In genomic region chr9:19378154-19378553, GRCh38 we compare ENCODE assay signal across 8 cellular contexts. TPM values are rescaled to one million over a fixed set of nuclear protein-coding genes. Genes with fewer than 3 reads are reported as not detected.
DNase-seq lines count a peak whose midpoint lies in the region; ATAC-seq and TF ChIP-seq lines count a peak whose summit lies in the region.

No MANE protein-coding gene starts in this region.

- H3K27ac Mint-ChIP-seq in Calu3 (ENCODE audit: unreplicated experiment) = peak overlapping the region; percentile 99

- H3K4me3 ChIP-seq in MG63 (peak overlapping the region; percentile 90), coronary artery (peak overlapping the region; percentile 51), neuron (ENCODE audit: low read length) (peak overlapping the region; percentile 77)

- H3K9me3 Mint-ChIP-seq in Calu3 (ENCODE audit: low read depth, unreplicated experiment) = no peaks in the 10 kb centered on the region

- H2AFZ ChIP-seq in neuron (ENCODE audit: low read depth, low read length) = no peak overlapping the region

- H3K27me3 ChIP-seq in MG63 = no peaks in the 10 kb centered on the region
- H3K27me3 ChIP-seq in neuron (ENCODE audit: insufficient read depth, low read length) = no peaks in the 10 kb centered on the region

- BruUV-seq in Calu3 (replicated peaks; lab: Mats Ljungman, UMichigan) = no TSS peak

- peak overlapping the region; percentile 95 for H3K4me3 Mint-ChIP-seq in Calu3 (ENCODE audit: low read depth, unreplicated experiment)

- H3K27ac ChIP-seq in coronary artery = peak overlapping the region in 1 of 2 donors; percentile 10

- H3K36me3 ChIP-seq in MG63 = peaks cover 68% of the 10 kb centered on the region
- H3K36me3 ChIP-seq in neuron (ENCODE audit: insufficient read depth, low read length) = peaks cover 57% of the 10 kb centered on the region

- H3K27me3 Mint-ChIP-seq in Calu3 (ENCODE audit: unreplicated experiment) = no peaks in the 10 kb centered on the region

- H3K4me1 Mint-ChIP-seq in Calu3 (ENCODE audit: low read depth, unreplicated experiment) = peaks cover 25% of the 10 kb centered on the region

- TF ChIP-seq CTCF in Calu3 (IDR thresholded peaks at IDR 0.05; ENCODE audit: unreplicated experiment) (no peak), coronary artery (IDR thresholded peaks at IDR 0.05) (no peak)

- ATAC-seq in sciatic nerve = no peak

- intact Hi-C loops in Calu3 (cut with micrococcal nuclease; ENCODE audit: unreplicated experiment) (loop anchor here (2.0 kb wide), 1 partner anchor 79 kb away; no protein-coding TSS in a partner anchor), sciatic nerve (cut with DNase I) (no loop called here)

- H3K36me3 Mint-ChIP-seq in Calu3 (ENCODE audit: insufficient read depth, unreplicated experiment) = peaks cover 79% of the 10 kb centered on the region

- H3K9me3 ChIP-seq in MG63 (no peaks in the 10 kb centered on the region), neuron (ENCODE audit: low read length) (no peaks in the 10 kb centered on the region)

- DNase-seq in Calu3 (no peak), MG63 (no peak), coronary artery (ENCODE audit: low spot score) (no peak), NCI-H1048 (lab: John Stamatoyannopoulos, UW) (no peak), sciatic nerve (ENCODE audit: low spot score) (no peak), iPS-NIHi7 (ENCODE audit: extremely low spot score) (no peak), NCI-H1105 (lab: John Stamatoyannopoulos, UW) (no peak)

- peaks cover 25% of the 10 kb centered on the region for H3K4me1 ChIP-seq in neuron (ENCODE audit: insufficient read depth, low read length)

- CTCF ChIA-PET in Calu3 (lab: Charles Lee) = interaction anchor here (0.6 kb wide), 1 partner anchor 585 kb away, joined by 3 read pairs; no protein-coding TSS in a partner anchor

RNA-seq across cellular contexts. Expression of gene RPS6, which starts 1.9 kb away (rescaled TPM):
- total RNA-seq in Calu3 (2022) (964 and 1,043 TPM in 2 replicates), sciatic nerve (1,502 TPM)
- 3,498 and 3,874 TPM in 2 replicates for total RNA-seq in MG63 (2014; rRNA removed; shearing (Covaris generic); ENCODE audit: low replicate concordance)

RNA-seq across cellular contexts. Expression of gene ACER2, which starts 30.7 kb away (rescaled TPM):
- total RNA-seq in Calu3 (2022) (7.6 and 10.0 TPM in 2 replicates), sciatic nerve (10.7 TPM)
- total RNA-seq in MG63 (2014; rRNA removed; shearing (Covaris generic); ENCODE audit: low replicate concordance) = 1.1 and 2.2 TPM in 2 replicates
